14 cellular contexts compared by ENCODE assay signal in the genomic region with DNA sequence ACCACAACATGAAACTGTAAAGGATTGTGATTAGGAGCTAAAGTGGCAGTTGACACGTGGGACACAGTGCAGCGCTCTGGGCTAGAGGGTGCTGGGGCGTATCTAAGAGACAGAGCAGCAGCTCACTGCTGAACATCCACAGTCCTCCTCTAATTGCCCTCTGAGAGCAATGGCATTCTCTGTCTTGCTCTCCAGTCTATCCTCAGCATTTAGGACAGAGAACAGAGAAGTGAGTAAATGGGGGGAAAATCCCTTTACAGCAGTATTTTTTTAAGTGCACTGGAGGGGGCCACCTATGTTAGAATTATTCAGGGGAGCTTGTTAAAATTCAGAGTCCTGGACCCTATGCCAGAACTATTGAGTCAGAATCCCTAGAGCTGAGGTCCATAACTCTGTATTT. TPM values are rescaled to one million over a fixed set of nuclear protein-coding genes. Genes with fewer than 3 reads are reported as not detected.
A peak's percentile ranks its signal among the peaks of the same experiment; 100 is the strongest.
DNase-seq lines count a peak whose midpoint lies in the region; ATAC-seq, FAIRE-seq and TF ChIP-seq lines count a peak whose summit lies in the region.
"Had no signal": no experiment of that assay in that cellular context is flagged by ENCODE, and none has a peak within 500 bp of the region (broad histone marks: within the 10 kb centered on the region; RNA-seq: fewer than 3 reads in every experiment).

No MANE protein-coding gene starts in this region.

- H3K4me3 ChIP-seq in K562: no peak overlapping the region
- H3K4me3 ChIP-seq in lower leg skin (ENCODE audit: low read depth, poor library complexity, severe bottlenecking): no peak overlapping the region

- no TSS peak for BruUV-seq in K562 (replicated peaks; lab: Mats Ljungman, UMichigan)

- H3K9ac ChIP-seq in K562 (ENCODE audit: insufficient read depth in 1 of 2, low read depth in 2 of 2, low read length in 2 of 2): no peak overlapping the region

- POLR2A ChIA-PET in K562 (lab: Yijun Ruan, JAX): interaction anchor here (0.6 to 1.1 kb wide), 4 partner anchors 8 to 235 kb away, joined by 3 to 4 read pairs (median 3); no protein-coding TSS in a partner anchor

- CTCF ChIA-PET in K562 (lab: Yijun Ruan, JAX; ENCODE audit: low intra/inter-chr PET ratio): no interaction called here

- ATAC-seq in GM21360 (IDR thresholded peaks at IDR 0.05; ENCODE audit: unreplicated experiment) (peak; percentile 64), HG03045 (IDR thresholded peaks at IDR 0.05; ENCODE audit: unreplicated experiment) (peak; percentile 50), K562 (peak; percentile 49; the same call in 2 of the 3 replicates), HG03439 (IDR thresholded peaks at IDR 0.05; ENCODE audit: unreplicated experiment) (no peak)
- ATAC-seq in natural killer cell treated with Interleukin-12 subunit alpha and Interleukin-12 subunit beta and Interleukin-15 and Interleukin-18, amount 100 ng/mL, for 72 hours: no peak

- H3K4me3 Mint-ChIP-seq in natural killer cell treated with Interleukin-12 subunit alpha and Interleukin-12 subunit beta and Interleukin-15 and Interleukin-18, amount 100 ng/mL, for 72 hours: no peak overlapping the region

- peaks cover 0 to 4% of the 10 kb centered on the region in 2 experiments; a peak in 3 of 5 replicates for H3K4me1 ChIP-seq in K562 (replicated peaks in 1 of 2; ENCODE audit: control insufficient read depth in 2 of 2, insufficient read depth in 2 of 2, low read length in 2 of 2)

- no peak for TF ChIP-seq EP300 in K562 (IDR thresholded peaks at IDR 0.05; ENCODE audit: low read length)

- FAIRE-seq in GM18507 (lab: Jason Lieb, UNC) (peak; percentile 61), K562 (lab: Jason Lieb, UNC) (no peak)

- TF ChIP-seq POLR2A in K562 (conservative IDR thresholded peaks at IDR 0.05): no peak
- no peak for TF ChIP-seq POLR2A in lower leg skin (IDR thresholded peaks at IDR 0.05)

- no peak overlapping the region for H2AFZ ChIP-seq in K562 (ENCODE audit: low read depth, low read length)

- no peak for DNase-seq in GM18507 (ENCODE audit: extremely low spot score, insufficient read length, low read depth)
- DNase-seq in K562 (ENCODE audit: extremely low read depth in 1 of 4, low spot score in 3 of 4): no peak
- no peak for DNase-seq in lower leg skin (ENCODE audit: low spot score in 2 of 2)
- DNase-seq in natural killer cell treated with Interleukin-12 subunit alpha and Interleukin-12 subunit beta and Interleukin-15 and Interleukin-18, amount 100 ng/mL, for 72 hours (ENCODE audit: low spot score): no peak
- DNase-seq in activated CD4-positive, CD25-positive, alpha-beta regulatory T cell treated with anti-CD3 and anti-CD28 coated beads, Interleukin-2, amount 50 U/mL, for 72 hours: no peak
- DNase-seq: brain microvascular endothelial cell, glutamatergic neuron, MM.1S, NCI-H510A, RPMI8226 had no signal

- H3K36me3 ChIP-seq in K562 (ENCODE audit: control insufficient read depth, insufficient read depth, low read length): no peaks in the 10 kb centered on the region
- H3K36me3 ChIP-seq: brain microvascular endothelial cell, neutrophil had no signal

- H3K27ac ChIP-seq in K562 (ENCODE audit: extremely low read depth, low read depth, low read length): no peak overlapping the region
- H3K27ac ChIP-seq: brain microvascular endothelial cell, neutrophil had no signal

- TF ChIP-seq RAD21 in K562 (CRISPR knock-in tag; conservative IDR thresholded peaks at IDR 0.05 in 1 of 2, IDR thresholded peaks at IDR 0.05 in 1 of 2): no peak

- H3K36me3 Mint-ChIP-seq in natural killer cell treated with Interleukin-12 subunit alpha and Interleukin-12 subunit beta and Interleukin-15 and Interleukin-18, amount 100 ng/mL, for 72 hours: no peaks in the 10 kb centered on the region

- no peaks in the 10 kb centered on the region for H3K9me3 ChIP-seq in K562 (replicated peaks; ENCODE audit: control insufficient read depth, insufficient read depth, low read depth, low read length)
- H3K9me3 ChIP-seq: neutrophil had no signal

- peaks cover 4 to 8% of the 10 kb centered on the region in 2 donors for H3K27me3 Mint-ChIP-seq in natural killer cell treated with Interleukin-12 subunit alpha and Interleukin-12 subunit beta and Interleukin-15 and Interleukin-18, amount 100 ng/mL, for 72 hours

- no peaks in the 10 kb centered on the region for H4K20me1 ChIP-seq in K562 (replicated peaks; ENCODE audit: control insufficient read depth, insufficient read depth, low read length)

- H3K79me2 ChIP-seq in K562 (ENCODE audit: control insufficient read depth, insufficient read depth, low read length): no peaks in the 10 kb centered on the region

- H3K4me2 ChIP-seq in K562 (ENCODE audit: insufficient read depth, low read length): no peak overlapping the region

- H3K4me1 Mint-ChIP-seq in natural killer cell treated with Interleukin-12 subunit alpha and Interleukin-12 subunit beta and Interleukin-15 and Interleukin-18, amount 100 ng/mL, for 72 hours (ENCODE audit: low read depth in 2 of 2): peaks cover 13 to 28% of the 10 kb centered on the region in 2 donors

- H3K27me3 ChIP-seq in K562 (ENCODE audit: control insufficient read depth in 2 of 2, insufficient read depth in 2 of 2, low read length in 2 of 2): peaks cover 4 to 36% of the 10 kb centered on the region in 2 experiments
- H3K27me3 ChIP-seq: brain microvascular endothelial cell, neutrophil had no signal

- no peaks in the 10 kb centered on the region for H3K9me1 ChIP-seq in K562 (ENCODE audit: control insufficient read depth, insufficient read depth, low read length)

- TF ChIP-seq CTCF in K562 (IDR thresholded peaks at IDR 0.05 in 2 of 3, conservative IDR thresholded peaks at IDR 0.05 in 1 of 3; ENCODE audit: insufficient read depth in 2 of 3, low read depth in 1 of 3, low read length in 3 of 3) (no peak), lower leg skin (IDR thresholded peaks at IDR 0.05) (no peak)

- H3K9me3 Mint-ChIP-seq in natural killer cell treated with Interleukin-12 subunit alpha and Interleukin-12 subunit beta and Interleukin-15 and Interleukin-18, amount 100 ng/mL, for 72 hours: no peaks in the 10 kb centered on the region

- 4% methylated on average over 3 of the region's 3 CpGs for WGBS in K562 (ENCODE audit: insufficient coverage, low coverage, missing lambda C conversion rate)
- WGBS in lower leg skin, 2 donors: 69 to 73% methylated on average over 3 of the region's 3 CpGs

- no peak overlapping the region for H3K27ac Mint-ChIP-seq in natural killer cell treated with Interleukin-12 subunit alpha and Interleukin-12 subunit beta and Interleukin-15 and Interleukin-18, amount 100 ng/mL, for 72 hours

- intact Hi-C loops in K562 (cut with micrococcal nuclease): no loop called here
- intact Hi-C loops in lower leg skin (cut with DNase I; ENCODE audit: low total_unique reads): no loop called here

- in situ Hi-C loops in K562 (cut with MboI): no loop called here

TF ChIP-seq in K562, 482 proteins besides CTCF, POLR2A, EP300 and RAD21 (continues in another document):
- no peak for TF ChIP-seq GABPB2 (CRISPR knock-in tag; conservative IDR thresholded peaks at IDR 0.05)
- TF ChIP-seq SLC30A9 (CRISPR knock-in tag; IDR thresholded peaks at IDR 0.05): no peak
- TF ChIP-seq, protein P1, sequence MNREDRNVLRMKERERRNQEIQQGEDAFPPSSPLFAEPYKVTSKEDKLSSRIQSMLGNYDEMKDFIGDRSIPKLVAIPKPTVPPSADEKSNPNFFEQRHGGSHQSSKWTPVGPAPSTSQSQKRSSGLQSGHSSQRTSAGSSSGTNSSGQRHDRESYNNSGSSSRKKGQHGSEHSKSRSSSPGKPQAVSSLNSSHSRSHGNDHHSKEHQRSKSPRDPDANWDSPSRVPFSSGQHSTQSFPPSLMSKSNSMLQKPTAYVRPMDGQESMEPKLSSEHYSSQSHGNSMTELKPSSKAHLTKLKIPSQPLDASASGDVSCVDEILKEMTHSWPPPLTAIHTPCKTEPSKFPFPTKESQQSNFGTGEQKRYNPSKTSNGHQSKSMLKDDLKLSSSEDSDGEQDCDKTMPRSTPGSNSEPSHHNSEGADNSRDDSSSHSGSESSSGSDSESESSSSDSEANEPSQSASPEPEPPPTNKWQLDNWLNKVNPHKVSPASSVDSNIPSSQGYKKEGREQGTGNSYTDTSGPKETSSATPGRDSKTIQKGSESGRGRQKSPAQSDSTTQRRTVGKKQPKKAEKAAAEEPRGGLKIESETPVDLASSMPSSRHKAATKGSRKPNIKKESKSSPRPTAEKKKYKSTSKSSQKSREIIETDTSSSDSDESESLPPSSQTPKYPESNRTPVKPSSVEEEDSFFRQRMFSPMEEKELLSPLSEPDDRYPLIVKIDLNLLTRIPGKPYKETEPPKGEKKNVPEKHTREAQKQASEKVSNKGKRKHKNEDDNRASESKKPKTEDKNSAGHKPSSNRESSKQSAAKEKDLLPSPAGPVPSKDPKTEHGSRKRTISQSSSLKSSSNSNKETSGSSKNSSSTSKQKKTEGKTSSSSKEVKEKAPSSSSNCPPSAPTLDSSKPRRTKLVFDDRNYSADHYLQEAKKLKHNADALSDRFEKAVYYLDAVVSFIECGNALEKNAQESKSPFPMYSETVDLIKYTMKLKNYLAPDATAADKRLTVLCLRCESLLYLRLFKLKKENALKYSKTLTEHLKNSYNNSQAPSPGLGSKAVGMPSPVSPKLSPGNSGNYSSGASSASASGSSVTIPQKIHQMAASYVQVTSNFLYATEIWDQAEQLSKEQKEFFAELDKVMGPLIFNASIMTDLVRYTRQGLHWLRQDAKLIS (CRISPR knock-in tag; IDR thresholded peaks at IDR 0.05): no peak
- no peak for TF ChIP-seq ZNF644 (tag; IDR thresholded peaks at IDR 0.05; ENCODE audit: low read depth)

RNA-seq across cellular contexts. Expression of a gene that starts 4.2 kb away (rescaled TPM):
- total RNA-seq in K562 (2011; cell fraction: chromatin; rRNA removed; ENCODE audit: low replicate concordance): 0.30 and 0.39 TPM in 2 replicates
- 0.13 TPM in 1 of 2 replicates, not detected in the other for total RNA-seq in K562 (2011; cell fraction: nucleolus; rRNA removed)
- total RNA-seq in K562 (2011; cell fraction: nucleoplasm; rRNA removed): 0.07 and 0.08 TPM in 2 replicates
- total RNA-seq in K562 (2014; rRNA removed): 0.27 and 2.1 TPM in 2 replicates
- total RNA-seq in K562 (2014; rRNA removed; fragmentation: Illumina TruSeq; extraction: Trizol): 1.8 and 2.4 TPM in 2 replicates
- total RNA-seq in K562 (2015; rRNA removed; fragmentation: Illumina TruSeq; extraction: Trizol): 1.6 and 2.0 TPM in 2 replicates
- total RNA-seq in K562 (2021): 1.6 and 2.0 TPM in 2 replicates
- 0.04 and 0.13 TPM in 2 replicates for polyA plus RNA-seq in K562 (2011; rRNA removed)
- under 0.01 and 0.04 TPM in 2 replicates for polyA plus RNA-seq in K562 (2011; cell fraction: cytosol; rRNA removed)
- polyA plus RNA-seq in K562 (2011; cell fraction: nucleus; rRNA removed): 0.01 TPM in 2 replicates
- polyA plus RNA-seq in K562 (2012): 1.1 and 25.7 TPM in 2 replicates
- polyA plus RNA-seq in K562 (2014; fragmentation: Illumina TruSeq; extraction: Trizol): 0.58 and 0.96 TPM in 2 replicates
- polyA plus RNA-seq in K562 (2014; fragmentation: Nextera tagmentation; extraction: Ambion mirVana): under 1 TPM; 0.38 to 0.73 TPM
- polyA plus RNA-seq in K562 (2014; rRNA removed): 0.56 and 1.6 TPM in 2 replicates
- 0.06 and 0.11 TPM in 2 replicates for polyA minus RNA-seq in K562 (2011; rRNA and poly(A)+ RNA removed)
- polyA minus RNA-seq in K562 (2011; cell fraction: cytosol; rRNA and poly(A)+ RNA removed): not detected in 2 replicates
- polyA minus RNA-seq in K562 (2011; cell fraction: nucleus; rRNA and poly(A)+ RNA removed): under 0.01 and 0.13 TPM in 2 replicates
- total RNA-seq in lower leg skin: 100 to 1,000 TPM in 2 of 4 donors, 10 to 100 TPM in 2; 73.1 to 139 (median 97.5) TPM
- total RNA-seq in natural killer cell treated with Interleukin-12 subunit alpha and Interleukin-12 subunit beta and Interleukin-15 and Interleukin-18, amount 100 ng/mL, for 72 hours: 10 to 100 TPM; 14.9 to 23.2 TPM

Comparison
In these comparisons a context has a peak if more than half of its experiments do, and no peak if none do; other contexts are left out.
1. ATAC-seq: peak in GM21360 (single experiment), HG03045 (single experiment) and K562 (single experiment); none in HG03439 (single experiment) and natural killer cell treated with Interleukin-12 subunit alpha and Interleukin-12 subunit beta and Interleukin-15 and Interleukin-18, amount 100 ng/mL, for 72 hours (0 of 2).
2. RNA of a gene that starts 4.2 kb away (total RNA-seq): 73.1 to 139 TPM in lower leg skin and 14.9 to 23.2 TPM in natural killer cell treated with Interleukin-12 subunit alpha and Interleukin-12 subunit beta and Interleukin-15 and Interleukin-18, amount 100 ng/mL, for 72 hours; 0.07 to 2.4 TPM in K562; every median in the first group is over 4 times any median in the second.